ENCODE assay signal across 21 cellular contexts in the genomic region with DNA sequence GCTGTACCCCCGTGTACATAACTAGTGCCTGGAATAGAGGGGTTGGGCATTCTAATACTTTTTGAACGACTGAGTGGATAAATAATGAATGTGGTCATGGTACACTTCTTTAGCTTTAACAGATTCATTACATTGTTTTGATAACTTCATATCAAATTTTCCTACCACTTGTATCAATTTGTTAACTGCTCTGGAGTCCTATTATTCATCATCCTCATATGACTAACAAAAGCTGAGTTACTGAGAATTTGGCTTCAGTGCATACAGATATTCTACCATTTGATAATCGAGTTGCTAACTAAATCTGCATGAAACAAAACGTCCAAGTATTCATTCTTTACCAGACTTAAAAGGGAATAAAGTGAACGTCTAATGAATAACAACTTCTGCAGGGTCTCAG. TPM values are rescaled to one million over a fixed set of nuclear protein-coding genes. Genes with fewer than 3 reads are reported as not detected.
DNase-seq lines count a peak whose midpoint lies in the region; FAIRE-seq and TF ChIP-seq lines count a peak whose summit lies in the region.
"Had no signal": no experiment of that assay in that cellular context is flagged by ENCODE, and none has a peak within 500 bp of the region (broad histone marks: within the 10 kb centered on the region; RNA-seq: fewer than 3 reads in every experiment).

No MANE protein-coding gene starts in this region.

- BruUV-seq in Caco-2 (replicated peaks; lab: Mats Ljungman, UMichigan): no TSS peak

- no peak for FAIRE-seq in bronchial epithelial cell (lab: Jason Lieb, UNC)
- FAIRE-seq: D721Med had no signal

- no peaks in the 10 kb centered on the region for H3K9me3 ChIP-seq in Caco-2

- DNase-seq in Caco-2 (no peak), LHCN-M2 (ENCODE audit: low read depth) (peak; percentile 31), bronchial epithelial cell (ENCODE audit: low read depth) (peak; percentile 30), iris pigment epithelial cell (ENCODE audit: low read depth) (peak; percentile 14), NCI-H2196 (lab: John Stamatoyannopoulos, UW; ENCODE audit: unreplicated experiment) (no peak), glutamatergic neuron (no peak), cerebellar nuclear complex (lab: John Stamatoyannopoulos, UW) (no peak), hippocampal formation (lab: John Stamatoyannopoulos, UW) (no peak)
- DNase-seq: 8988T; DMS53; GDM1; MV-4-11; NCI-H1436; NCI-H2029; NCI-H226; NCI-H510A treated with DMSO at 0.1 percent for 48 hours; NCI-H774; NK-92 treated with Interleukin-12 subunit alpha and Interleukin-12 subunit beta, amount 100 ng/mL, for 24 hours; T-helper 1 cell had no signal

- H3K36me3 Mint-ChIP-seq in Caco-2 (ENCODE audit: insufficient read depth, unreplicated experiment) (peaks cover 12% of the 10 kb centered on the region), glutamatergic neuron (ENCODE audit: unreplicated experiment) (no peaks in the 10 kb centered on the region)

- intact Hi-C loops in Caco-2 (cut with micrococcal nuclease; ENCODE audit: unreplicated experiment): loop anchor here (1.0 kb wide), 1 partner anchor 30 kb away; no protein-coding TSS in a partner anchor

- CTCF ChIA-PET in Caco-2 (lab: Charles Lee): no interaction called here

- H3K27me3 Mint-ChIP-seq in Caco-2 (ENCODE audit: insufficient read depth, unreplicated experiment): no peaks in the 10 kb centered on the region
- peaks cover 1% of the 10 kb centered on the region for H3K27me3 Mint-ChIP-seq in glutamatergic neuron (ENCODE audit: unreplicated experiment)

- H3K4me1 ChIP-seq in Caco-2: peaks cover 32% of the 10 kb centered on the region

- H3K4me3 Mint-ChIP-seq in Caco-2 (ENCODE audit: unreplicated experiment) (no peak overlapping the region), glutamatergic neuron (ENCODE audit: unreplicated experiment) (no peak overlapping the region)
- H3K4me3 Mint-ChIP-seq: IgD-negative memory B cell had no signal

- peaks cover 29% of the 10 kb centered on the region for H3K4me1 Mint-ChIP-seq in Caco-2 (ENCODE audit: low read depth, unreplicated experiment)
- H3K4me1 Mint-ChIP-seq in glutamatergic neuron (ENCODE audit: low read depth, unreplicated experiment): no peaks in the 10 kb centered on the region
- H3K4me1 Mint-ChIP-seq: IgD-negative memory B cell had no signal

- H3K27ac Mint-ChIP-seq in Caco-2 (ENCODE audit: unreplicated experiment) (peak overlapping the region; percentile 72), glutamatergic neuron (ENCODE audit: unreplicated experiment) (no peak overlapping the region)

- H3K9me3 Mint-ChIP-seq in Caco-2 (ENCODE audit: unreplicated experiment) (no peaks in the 10 kb centered on the region), glutamatergic neuron (ENCODE audit: unreplicated experiment) (no peaks in the 10 kb centered on the region)

- H3K4me3 ChIP-seq in Caco-2 (ENCODE audit: low read depth, low read length): no peak overlapping the region
- H3K4me3 ChIP-seq in bronchial epithelial cell (ENCODE audit: low read depth, low read length): no peak overlapping the region

- POLR2A ChIA-PET in Caco-2 (lab: Charles Lee): interaction anchor here (0.6 kb wide), 1 partner anchor 113 kb away, joined by 13 read pairs; no protein-coding TSS in a partner anchor

- H3K36me3 ChIP-seq in Caco-2 (ENCODE audit: control insufficient read depth, insufficient read depth, low read length) (no peaks in the 10 kb centered on the region), bronchial epithelial cell (ENCODE audit: control insufficient read depth, insufficient read depth, low read length) (no peaks in the 10 kb centered on the region)

- H3K27me3 ChIP-seq in Caco-2 (replicated peaks; ENCODE audit: control insufficient read depth, insufficient read depth, low read length) (no peaks in the 10 kb centered on the region), bronchial epithelial cell (ENCODE audit: control insufficient read depth, insufficient read depth, low read length) (no peaks in the 10 kb centered on the region)

- no peak for TF ChIP-seq CTCF in Caco-2 (IDR thresholded peaks at IDR 0.05; ENCODE audit: insufficient read depth in 1 of 2, low read depth in 1 of 2, low read length in 1 of 2, severe bottlenecking in 1 of 2, unreplicated experiment in 1 of 2)
- TF ChIP-seq CTCF in bronchial epithelial cell (IDR thresholded peaks at IDR 0.05; ENCODE audit: insufficient read depth, low read length, severe bottlenecking): no peak
- TF ChIP-seq CTCF in glutamatergic neuron (IDR thresholded peaks at IDR 0.05; ENCODE audit: partially characterized antibody, unreplicated experiment): no peak

RNA-seq across cellular contexts. Expression of a gene that starts 31.7 kb away (rescaled TPM):
- total RNA-seq in Caco-2 (2022): 17.4 and 19.5 TPM in 2 replicates
- total RNA-seq in LHCN-M2 (2014; rRNA removed): 2.7 and 3.2 TPM in 2 replicates
- 1.9 TPM for polyA plus RNA-seq in LHCN-M2 (2012)
- 1.3 and 2.0 TPM in 2 replicates for total RNA-seq in bronchial epithelial cell
- total RNA-seq in glutamatergic neuron (ENCODE audit: unreplicated experiment): 43.8 TPM

Comparison
In these comparisons a context has a peak if more than half of its experiments do, and no peak if none do; other contexts are left out.
1. DNase-seq: peak in LHCN-M2 (single experiment), bronchial epithelial cell (single experiment) and iris pigment epithelial cell (single experiment); none in Caco-2 (0 of 2), NCI-H2196 (single experiment), glutamatergic neuron (single experiment), cerebellar nuclear complex (0 of 2) and hippocampal formation (0 of 2).